In the genomic region with DNA sequence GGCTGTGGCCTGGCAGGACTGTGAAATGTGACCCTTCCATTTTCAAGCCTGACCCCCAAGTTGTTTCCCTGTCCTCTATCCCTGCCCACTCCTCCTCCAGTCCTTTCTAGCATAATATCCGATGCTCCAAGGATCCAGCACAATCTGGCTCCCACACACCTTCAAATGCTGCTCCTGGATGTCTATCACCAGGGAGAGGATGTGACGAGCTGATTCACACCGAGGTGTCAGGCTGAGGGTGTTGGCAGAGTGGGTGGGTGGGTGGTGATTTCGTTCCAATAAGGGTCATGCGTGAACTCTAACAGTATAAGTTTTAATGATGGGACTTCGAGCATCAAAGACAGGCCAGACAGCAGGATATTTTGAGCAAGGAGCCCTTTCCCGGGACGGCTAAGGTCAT, we compare ENCODE assay signal across 17 cellular contexts.
A peak's percentile ranks its signal among the peaks of the same experiment; 100 is the strongest.
DNase-seq lines count a peak whose midpoint lies in the region; ATAC-seq, FAIRE-seq and TF ChIP-seq lines count a peak whose summit lies in the region.
"Had no signal": no experiment of that assay in that cellular context is flagged by ENCODE, and none has a peak within 500 bp of the region (broad histone marks: within the 10 kb centered on the region; RNA-seq: fewer than 3 reads in every experiment).

No MANE protein-coding gene starts in this region.

- H2AK9ac ChIP-seq in IMR-90 (replicated peaks; ENCODE audit: low read depth, low read length, poor library complexity), result peak overlapping the region; percentile 22

- H3K9me1 ChIP-seq in IMR-90 (ENCODE audit: insufficient read depth, low read length), result no peaks in the 10 kb centered on the region

- no peak overlapping the region for H2BK5ac ChIP-seq in IMR-90 (ENCODE audit: low read depth, low read length, poor library complexity, severe bottlenecking)
- no peak overlapping the region for H2BK5ac ChIP-seq in H1 (ENCODE audit: low read depth, low read length)

- no peak overlapping the region for H3K4ac ChIP-seq in IMR-90 (ENCODE audit: low read depth, low read length)
- H3K4ac ChIP-seq in H1 (replicated peaks; ENCODE audit: insufficient read length, low read depth, low read length), result no peak overlapping the region

- H3K27me3 ChIP-seq in IMR-90 (ENCODE audit: control insufficient read depth, insufficient read depth, low read length) (peaks cover 25% of the 10 kb centered on the region; the same call in 1 of the 2 replicates), H1 (replicated peaks in 1 of 4; ENCODE audit: control insufficient read depth in 3 of 4, extremely low read depth in 1 of 4, insufficient read depth in 3 of 4, low read length in 3 of 4) (no peaks in the 10 kb centered on the region; a peak in 2 of 7 replicates), colonic mucosa (no peaks in the 10 kb centered on the region)
- H3K27me3 ChIP-seq: BLaER1 treated with 17β-estradiol and CSF1 and Interleukin-3, amounts not matched to agents 10 nM and 100 nM had no signal

- no peaks in the 10 kb centered on the region for H3K79me1 ChIP-seq in IMR-90 (ENCODE audit: low read depth in 1 of 2, low read length in 2 of 2)
- no peaks in the 10 kb centered on the region for H3K79me1 ChIP-seq in H1 (ENCODE audit: low read depth, low read length)

- H3K4me2 ChIP-seq in IMR-90 (ENCODE audit: low read depth, low read length), result no peak overlapping the region
- H3K4me2 ChIP-seq in H1 (ENCODE audit: insufficient read depth in 1 of 2, low read depth in 2 of 2, low read length in 2 of 2), result no peak overlapping the region
- H3K4me2 ChIP-seq: BLaER1 treated with 17β-estradiol and CSF1 and Interleukin-3, amounts not matched to agents 10 nM and 100 nM had no signal

- DNase-seq in IMR-90, result no peak
- DNase-seq in H1 (ENCODE audit: low read depth in 1 of 2, low spot score in 2 of 2), result no peak
- DNase-seq in nucleus accumbens (lab: John Stamatoyannopoulos, UW), result peak in 31 of 56 donors; percentile 2 to 78 (median 38)
- DNase-seq in colonic mucosa, result no peak
- no peak for DNase-seq in GM20000 (ENCODE audit: low spot score)
- DNase-seq: Calu3; CD8-positive, alpha-beta T cell; DMS79 treated with DMSO at 0.1 percent for 48 hours; GF-D8; GM23248; HCEC 1CT; HFFc6 had no signal

- no peaks in the 10 kb centered on the region for H3K79me2 ChIP-seq in H1 (ENCODE audit: control insufficient read depth in 1 of 2, insufficient read depth in 2 of 2, low read length in 2 of 2)

- H3K23ac ChIP-seq in IMR-90 (ENCODE audit: low read depth, low read length), result no peak overlapping the region
- no peak overlapping the region for H3K23ac ChIP-seq in H1 (ENCODE audit: insufficient read length)

- no TSS peak for BruUV-seq in IMR-90 (replicated peaks; lab: Mats Ljungman, UMichigan)

- no peaks in the 10 kb centered on the region for H3K36me3 ChIP-seq in IMR-90 (ENCODE audit: control insufficient read depth, insufficient read depth, low read length)
- no peaks in the 10 kb centered on the region for H3K36me3 ChIP-seq in H1 (ENCODE audit: control insufficient read depth in 2 of 4, insufficient read depth in 4 of 4, low read length in 3 of 4)
- H3K36me3 ChIP-seq in colonic mucosa, result no peaks in the 10 kb centered on the region
- H3K36me3 ChIP-seq: BLaER1 treated with 17β-estradiol and CSF1 and Interleukin-3, amounts not matched to agents 10 nM and 100 nM had no signal

- H4K91ac ChIP-seq in IMR-90 (ENCODE audit: insufficient read depth, low read depth, low read length) (no peak overlapping the region), H1 (replicated peaks; ENCODE audit: insufficient read length, low read length) (no peak overlapping the region)

- peaks cover 34% of the 10 kb centered on the region for H3K4me1 Mint-ChIP-seq in nephron
- H3K4me1 Mint-ChIP-seq: B cell had no signal

- H4K5ac ChIP-seq in IMR-90 (ENCODE audit: low read depth, low read length) (no peak overlapping the region), H1 (ENCODE audit: insufficient read length, low read depth, low read length) (no peak overlapping the region)

- FAIRE-seq in H1 (lab: Jason Lieb, UNC), result no peak
- FAIRE-seq: H54 had no signal

- H3K4me1 ChIP-seq in IMR-90 (ENCODE audit: control insufficient read depth, insufficient read depth, low read length) (peaks cover 7% of the 10 kb centered on the region; the same call in 1 of the 2 replicates), H1 (replicated peaks in 1 of 4; ENCODE audit: control insufficient read depth in 3 of 4, insufficient read depth in 4 of 4, low read length in 3 of 4) (peaks cover 0 to 3% (median 1%) of the 10 kb centered on the region in 4 experiments; a peak in 2 of 7 replicates), colonic mucosa (no peaks in the 10 kb centered on the region)

- H2AFZ ChIP-seq in IMR-90 (replicated peaks; ENCODE audit: low read length, poor library complexity), result no peak overlapping the region
- no peak overlapping the region for H2AFZ ChIP-seq in H1 (ENCODE audit: low read length)
- H2AFZ ChIP-seq: GM23248 had no signal

- POLR2A ChIA-PET in IMR-90 (lab: Charles Lee; ENCODE audit: unreplicated experiment), result no interaction called here
- POLR2A ChIA-PET in H1 (lab: Charles Lee; ENCODE audit: partially characterized antibody), result no interaction called here

- in situ Hi-C loops in IMR-90 (cut with MboI; ENCODE audit: low sequenced_read_pairs), result no loop called here

- no peaks in the 10 kb centered on the region for H3K9me3 ChIP-seq in IMR-90 (ENCODE audit: control insufficient read depth, insufficient read depth, low read length)
- H3K9me3 ChIP-seq in H1 (ENCODE audit: insufficient read depth in 2 of 2, low read depth in 1 of 2, low read length in 1 of 2), result no peaks in the 10 kb centered on the region
- no peaks in the 10 kb centered on the region for H3K9me3 ChIP-seq in colonic mucosa
- H3K9me3 ChIP-seq: BLaER1 treated with 17β-estradiol and CSF1 and Interleukin-3, amounts not matched to agents 10 nM and 100 nM had no signal

- H3K4me3 ChIP-seq in IMR-90 (ENCODE audit: insufficient read depth, low read depth, low read length) (no peak overlapping the region), H1 (ENCODE audit: extremely low read depth in 1 of 4, insufficient read depth in 2 of 4, low read depth in 3 of 4, low read length in 4 of 4) (no peak overlapping the region), colonic mucosa (no peak overlapping the region)
- H3K4me3 ChIP-seq: BLaER1 treated with 17β-estradiol and CSF1 and Interleukin-3, amounts not matched to agents 10 nM and 100 nM; GM23248 had no signal

- no peak overlapping the region for H3K4me3 Mint-ChIP-seq in nephron
- H3K4me3 Mint-ChIP-seq: B cell; CD8-positive, alpha-beta T cell; HFFc6 had no signal

- no peak overlapping the region for H4K8ac ChIP-seq in IMR-90 (ENCODE audit: low read depth in 2 of 2, low read length in 2 of 2)
- H4K8ac ChIP-seq in H1 (ENCODE audit: extremely low read depth, insufficient read depth, low read length), result peak overlapping the region; percentile 71; the same call in 1 of the 2 replicates

- H2AK5ac ChIP-seq in IMR-90 (ENCODE audit: low read depth, low read length) (no peak overlapping the region), H1 (ENCODE audit: low read depth, low read length) (no peak overlapping the region)

- no peak for TF ChIP-seq EP300 in H1 (IDR thresholded peaks at IDR 0.05; ENCODE audit: borderline replicate concordance in 1 of 2, low read depth in 2 of 2, low read length in 2 of 2)

- intact Hi-C loops in IMR-90 (cut with micrococcal nuclease) (no loop called here), colonic mucosa (cut with DNase I) (no loop called here)

- dilution Hi-C loops in IMR-90 (cut with HindIII; ENCODE audit: low sequenced_read_pairs, unreplicated experiment), result no loop called here

- TF ChIP-seq RAD21 in IMR-90 (IDR thresholded peaks at IDR 0.05; ENCODE audit: low read length), result no peak
- no peak for TF ChIP-seq RAD21 in H1 (IDR thresholded peaks at IDR 0.05 in 1 of 2, conservative IDR thresholded peaks at IDR 0.05 in 1 of 2; ENCODE audit: low read depth in 2 of 2, low read length in 2 of 2)

- H3K23me2 ChIP-seq in H1 (ENCODE audit: low read depth, low read length), result no peaks in the 10 kb centered on the region

- H2BK20ac ChIP-seq in IMR-90 (ENCODE audit: low read depth, low read length) (no peak overlapping the region), H1 (ENCODE audit: low read length) (no peak overlapping the region)

- H3K14ac ChIP-seq in IMR-90 (replicated peaks; ENCODE audit: low read depth, low read length), result no peak overlapping the region
- no peak overlapping the region for H3K14ac ChIP-seq in H1 (ENCODE audit: insufficient read length)

- CTCF ChIA-PET in IMR-90 (lab: Yijun Ruan, JAX) (no interaction called here), H1 (lab: Charles Lee; ENCODE audit: partially characterized antibody) (interaction anchor here (0.9 to 5.5 kb wide), 7 partner anchors 9 to 75 kb away, joined by 3 to 43 read pairs (median 5); no protein-coding TSS in a partner anchor)

- no peaks in the 10 kb centered on the region for H3K36me3 Mint-ChIP-seq in nephron (ENCODE audit: low read depth)
- H3K36me3 Mint-ChIP-seq: CD8-positive, alpha-beta T cell had no signal

- H3K9me3 Mint-ChIP-seq in nephron, result no peaks in the 10 kb centered on the region
- H3K9me3 Mint-ChIP-seq: CD8-positive, alpha-beta T cell; HFFc6 had no signal

- H4K20me1 ChIP-seq in IMR-90 (ENCODE audit: insufficient read depth, low read length) (no peaks in the 10 kb centered on the region), H1 (replicated peaks in 1 of 2; ENCODE audit: control insufficient read depth in 1 of 2, insufficient read depth in 2 of 2, low read length in 2 of 2) (peaks cover 0 to 2% of the 10 kb centered on the region in 2 experiments)
- H4K20me1 ChIP-seq: BLaER1 treated with 17β-estradiol and CSF1 and Interleukin-3, amounts not matched to agents 10 nM and 100 nM had no signal

- peak overlapping the region; percentile 16 to 55 (median 45) for H3K27ac Mint-ChIP-seq in nephron
- H3K27ac Mint-ChIP-seq: B cell; CD8-positive, alpha-beta T cell; HFFc6 had no signal

- TF ChIP-seq POLR2A in IMR-90 (IDR thresholded peaks at IDR 0.05; ENCODE audit: low read depth, low read length) (no peak), H1 (IDR thresholded peaks at IDR 0.05; ENCODE audit: control extremely low read depth in 1 of 2, low read depth in 2 of 2, low read length in 2 of 2) (no peak)

- H2BK15ac ChIP-seq in IMR-90 (ENCODE audit: low read depth, low read length) (no peak overlapping the region), H1 (ENCODE audit: low read length) (no peak overlapping the region)

- TF ChIP-seq CTCF in IMR-90 (conservative IDR thresholded peaks at IDR 0.05; ENCODE audit: low read depth, low read length), result no peak
- no peak for TF ChIP-seq CTCF in H1 (IDR thresholded peaks at IDR 0.05; ENCODE audit: control extremely low read depth in 1 of 3, insufficient read depth in 1 of 3, low read depth in 1 of 3, low read length in 3 of 3)
- no peak for TF ChIP-seq CTCF in nephron (IDR thresholded peaks at IDR 0.05; ENCODE audit: unreplicated experiment in 3 of 3)
- no peak for TF ChIP-seq CTCF in colonic mucosa (IDR thresholded peaks at IDR 0.05)
- TF ChIP-seq CTCF in GM20000 (IDR thresholded peaks at IDR 0.05; ENCODE audit: extremely low read depth, missing control alignments), result no peak

- H2BK120ac ChIP-seq in IMR-90 (ENCODE audit: low read depth, low read length) (no peak overlapping the region), H1 (replicated peaks; ENCODE audit: low read depth, low read length) (no peak overlapping the region)

- peaks cover 18% of the 10 kb centered on the region for H3K27me3 Mint-ChIP-seq in nephron (ENCODE audit: low read depth)

- H3K56ac ChIP-seq in IMR-90 (ENCODE audit: extremely low read depth, insufficient read depth, low read length), result no peak overlapping the region
- H3K56ac ChIP-seq in H1 (replicated peaks; ENCODE audit: insufficient read length, low read depth, low read length), result no peak overlapping the region

- ATAC-seq in IMR-90 (ENCODE audit: low read depth) (no peak), HG03460 (IDR thresholded peaks at IDR 0.05; ENCODE audit: unreplicated experiment) (no peak)
- ATAC-seq: CD8-positive, alpha-beta T cell had no signal

- H3K18ac ChIP-seq in IMR-90 (ENCODE audit: low read depth, low read length) (no peak overlapping the region), H1 (ENCODE audit: extremely low read depth, low read length) (no peak overlapping the region)

- 13% methylated on average over 3 of the region's 8 CpGs; no CpG with 5 or more reads in 1 of the 2 experiments for WGBS in IMR-90 (ENCODE audit: extremely low coverage in 2 of 2, insufficient read length in 1 of 2), 2 experiments
- WGBS in H1 (ENCODE audit: extremely low coverage in 1 of 2, insufficient coverage in 1 of 2, insufficient read length in 1 of 2, insufficient replicate concordance in 2 of 2, low coverage in 1 of 2, low lambda C conversion rate in 2 of 2, missing lambda C conversion rate in 1 of 2), 2 experiments, result 85% methylated on average over 8 of the region's 8 CpGs; no CpG with 5 or more reads in 1 of the 2 experiments

- H3K9ac ChIP-seq in IMR-90 (ENCODE audit: low read depth, low read length) (no peak overlapping the region; the same call in 1 of the 2 replicates), H1 (replicated peaks in 1 of 4; ENCODE audit: extremely low read depth in 1 of 4, low read depth in 3 of 4, low read length in 3 of 4) (no peak overlapping the region), colonic mucosa (ENCODE audit: low read depth in 2 of 2, low read length in 2 of 2) (no peak overlapping the region)
- H3K9ac ChIP-seq: BLaER1 treated with 17β-estradiol and CSF1 and Interleukin-3, amounts not matched to agents 10 nM and 100 nM; GM23248 had no signal

- H3K27ac ChIP-seq in IMR-90 (ENCODE audit: insufficient read depth, low read length) (no peak overlapping the region), H1 (ENCODE audit: low read depth, low read length) (no peak overlapping the region), colonic mucosa (no peak overlapping the region)
- H3K27ac ChIP-seq: BLaER1 treated with 17β-estradiol and CSF1 and Interleukin-3, amounts not matched to agents 10 nM and 100 nM; GM23248 had no signal

- 0 out of 2 replicates have a peak overlapping the region, but pooled peaks have one; percentile 5 for H2BK12ac ChIP-seq in H1 (ENCODE audit: low read depth, low read length)

Comparison
In these comparisons a context has a peak if more than half of its experiments do, and no peak if none do; other contexts are left out.
1. DNase-seq: peak in nucleus accumbens (31 of 56); none in IMR-90 (single experiment), H1 (0 of 2), colonic mucosa (single experiment) and GM20000 (single experiment).